In the genomic region with DNA sequence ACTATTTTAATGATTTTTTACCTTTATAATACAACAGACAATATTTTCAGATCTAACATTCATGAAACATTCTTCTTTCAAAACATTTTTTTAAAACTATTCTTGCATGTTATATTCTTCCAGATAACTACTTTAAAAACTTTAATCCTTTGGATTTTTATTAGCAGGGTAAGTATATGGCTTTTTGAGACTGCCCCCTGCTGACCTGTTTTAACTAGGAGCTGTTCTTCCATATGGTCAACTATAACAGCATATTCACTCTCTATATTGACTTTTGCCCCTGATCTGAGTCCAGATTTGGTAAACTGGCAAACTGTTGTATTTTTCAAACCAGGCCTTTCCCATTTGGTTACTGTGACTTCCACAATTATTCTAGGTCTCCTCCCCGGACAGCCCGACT, we compare ENCODE assay signal across 1 cellular context.
TF ChIP-seq lines count a peak whose summit lies in the region.

No MANE protein-coding gene starts in this region.

TF ChIP-seq in endothelial cell of umbilical vein, 7 proteins besides CTCF, POLR2A, EP300 and RAD21 (continued from another document):
- TF ChIP-seq MAX (IDR thresholded peaks at IDR 0.05; ENCODE audit: insufficient read depth, insufficient read length) (no peak), GATA2 (IDR thresholded peaks at IDR 0.05; ENCODE audit: insufficient read depth, insufficient read length, low read depth, low read length) (no peak), FOS (IDR thresholded peaks at IDR 0.05; ENCODE audit: borderline replicate concordance, insufficient read depth, low read length) (no peak), JUN (IDR thresholded peaks at IDR 0.05; ENCODE audit: borderline replicate concordance, insufficient read depth, insufficient read length, low read depth) (no peak), MYC (IDR thresholded peaks at IDR 0.05; ENCODE audit: low read depth, low read length) (no peak), EZH2 (IDR thresholded peaks at IDR 0.05; ENCODE audit: borderline replicate concordance, low read depth, low read length, severe bottlenecking) (no peak)
TF ChIP-seq in endothelial cell of umbilical vein: peak in this region for 0.
